In genomic region chr2:113965644-113966043, GRCh38 we compare ENCODE assay signal across 1 cellular context.
TF ChIP-seq lines count a peak whose summit lies in the region.

No MANE protein-coding gene starts in this region.

TF ChIP-seq in HepG2, 621 proteins besides CTCF, POLR2A, EP300 and RAD21 (continued from another document and continues in another):
- TF ChIP-seq, protein P1, sequence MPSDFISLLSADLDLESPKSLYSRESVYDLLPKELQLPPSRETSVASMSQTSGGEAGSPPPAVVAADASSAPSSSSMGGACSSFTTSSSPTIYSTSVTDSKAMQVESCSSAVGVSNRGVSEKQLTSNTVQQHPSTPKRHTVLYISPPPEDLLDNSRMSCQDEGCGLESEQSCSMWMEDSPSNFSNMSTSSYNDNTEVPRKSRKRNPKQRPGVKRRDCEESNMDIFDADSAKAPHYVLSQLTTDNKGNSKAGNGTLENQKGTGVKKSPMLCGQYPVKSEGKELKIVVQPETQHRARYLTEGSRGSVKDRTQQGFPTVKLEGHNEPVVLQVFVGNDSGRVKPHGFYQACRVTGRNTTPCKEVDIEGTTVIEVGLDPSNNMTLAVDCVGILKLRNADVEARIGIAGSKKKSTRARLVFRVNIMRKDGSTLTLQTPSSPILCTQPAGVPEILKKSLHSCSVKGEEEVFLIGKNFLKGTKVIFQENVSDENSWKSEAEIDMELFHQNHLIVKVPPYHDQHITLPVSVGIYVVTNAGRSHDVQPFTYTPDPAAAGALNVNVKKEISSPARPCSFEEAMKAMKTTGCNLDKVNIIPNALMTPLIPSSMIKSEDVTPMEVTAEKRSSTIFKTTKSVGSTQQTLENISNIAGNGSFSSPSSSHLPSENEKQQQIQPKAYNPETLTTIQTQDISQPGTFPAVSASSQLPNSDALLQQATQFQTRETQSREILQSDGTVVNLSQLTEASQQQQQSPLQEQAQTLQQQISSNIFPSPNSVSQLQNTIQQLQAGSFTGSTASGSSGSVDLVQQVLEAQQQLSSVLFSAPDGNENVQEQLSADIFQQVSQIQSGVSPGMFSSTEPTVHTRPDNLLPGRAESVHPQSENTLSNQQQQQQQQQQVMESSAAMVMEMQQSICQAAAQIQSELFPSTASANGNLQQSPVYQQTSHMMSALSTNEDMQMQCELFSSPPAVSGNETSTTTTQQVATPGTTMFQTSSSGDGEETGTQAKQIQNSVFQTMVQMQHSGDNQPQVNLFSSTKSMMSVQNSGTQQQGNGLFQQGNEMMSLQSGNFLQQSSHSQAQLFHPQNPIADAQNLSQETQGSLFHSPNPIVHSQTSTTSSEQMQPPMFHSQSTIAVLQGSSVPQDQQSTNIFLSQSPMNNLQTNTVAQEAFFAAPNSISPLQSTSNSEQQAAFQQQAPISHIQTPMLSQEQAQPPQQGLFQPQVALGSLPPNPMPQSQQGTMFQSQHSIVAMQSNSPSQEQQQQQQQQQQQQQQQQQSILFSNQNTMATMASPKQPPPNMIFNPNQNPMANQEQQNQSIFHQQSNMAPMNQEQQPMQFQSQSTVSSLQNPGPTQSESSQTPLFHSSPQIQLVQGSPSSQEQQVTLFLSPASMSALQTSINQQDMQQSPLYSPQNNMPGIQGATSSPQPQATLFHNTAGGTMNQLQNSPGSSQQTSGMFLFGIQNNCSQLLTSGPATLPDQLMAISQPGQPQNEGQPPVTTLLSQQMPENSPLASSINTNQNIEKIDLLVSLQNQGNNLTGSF (CRISPR knock-in tag; IDR thresholded peaks at IDR 0.05): no peak
- TF ChIP-seq MXD3 (CRISPR knock-in tag; IDR thresholded peaks at IDR 0.05): no peak
- no peak for TF ChIP-seq ZBTB38 (CRISPR knock-in tag; IDR thresholded peaks at IDR 0.05)
- peak; percentile 75; the same call in 1 of the 2 replicates for TF ChIP-seq HDAC2 (CRISPR knock-in tag; IDR thresholded peaks at IDR 0.05)
- no peak for TF ChIP-seq REL (CRISPR knock-in tag; conservative IDR thresholded peaks at IDR 0.05)
- 0 out of 2 replicates have a peak, but pooled peaks have one; percentile 31 for TF ChIP-seq KLF6 (CRISPR knock-in tag; IDR thresholded peaks at IDR 0.05)
- TF ChIP-seq TAF15 (IDR thresholded peaks at IDR 0.05; ENCODE audit: low read depth, low read length, poor library complexity, severe bottlenecking): no peak
- no peak for TF ChIP-seq AKAP8 (CRISPR knock-in tag; IDR thresholded peaks at IDR 0.05)
- TF ChIP-seq MED13 (CRISPR knock-in tag; IDR thresholded peaks at IDR 0.05): no peak
- TF ChIP-seq ZNF501 (CRISPR knock-in tag; IDR thresholded peaks at IDR 0.05): no peak
- TF ChIP-seq SNRNP70 (IDR thresholded peaks at IDR 0.05; ENCODE audit: low read depth, low read length): no peak
- no peak for TF ChIP-seq ZSCAN20 (CRISPR knock-in tag; IDR thresholded peaks at IDR 0.05; ENCODE audit: borderline replicate concordance)
- TF ChIP-seq ZNF747 (CRISPR knock-in tag; IDR thresholded peaks at IDR 0.05; ENCODE audit: borderline replicate concordance): no peak
- TF ChIP-seq U2AF1 (optimal IDR thresholded peaks at IDR 0.05; ENCODE audit: low read depth, low read length): no peak
- no peak for TF ChIP-seq CHCHD3 (CRISPR knock-in tag; IDR thresholded peaks at IDR 0.05)
- no peak for TF ChIP-seq ZNF224 (CRISPR knock-in tag; IDR thresholded peaks at IDR 0.05)
- TF ChIP-seq KLF12 (CRISPR knock-in tag; IDR thresholded peaks at IDR 0.05; ENCODE audit: borderline replicate concordance): no peak
- TF ChIP-seq SPEN (CRISPR knock-in tag; IDR thresholded peaks at IDR 0.05; ENCODE audit: low read depth): no peak
- no peak for TF ChIP-seq SALL2 (CRISPR knock-in tag; IDR thresholded peaks at IDR 0.05)
- TF ChIP-seq, protein P2, sequence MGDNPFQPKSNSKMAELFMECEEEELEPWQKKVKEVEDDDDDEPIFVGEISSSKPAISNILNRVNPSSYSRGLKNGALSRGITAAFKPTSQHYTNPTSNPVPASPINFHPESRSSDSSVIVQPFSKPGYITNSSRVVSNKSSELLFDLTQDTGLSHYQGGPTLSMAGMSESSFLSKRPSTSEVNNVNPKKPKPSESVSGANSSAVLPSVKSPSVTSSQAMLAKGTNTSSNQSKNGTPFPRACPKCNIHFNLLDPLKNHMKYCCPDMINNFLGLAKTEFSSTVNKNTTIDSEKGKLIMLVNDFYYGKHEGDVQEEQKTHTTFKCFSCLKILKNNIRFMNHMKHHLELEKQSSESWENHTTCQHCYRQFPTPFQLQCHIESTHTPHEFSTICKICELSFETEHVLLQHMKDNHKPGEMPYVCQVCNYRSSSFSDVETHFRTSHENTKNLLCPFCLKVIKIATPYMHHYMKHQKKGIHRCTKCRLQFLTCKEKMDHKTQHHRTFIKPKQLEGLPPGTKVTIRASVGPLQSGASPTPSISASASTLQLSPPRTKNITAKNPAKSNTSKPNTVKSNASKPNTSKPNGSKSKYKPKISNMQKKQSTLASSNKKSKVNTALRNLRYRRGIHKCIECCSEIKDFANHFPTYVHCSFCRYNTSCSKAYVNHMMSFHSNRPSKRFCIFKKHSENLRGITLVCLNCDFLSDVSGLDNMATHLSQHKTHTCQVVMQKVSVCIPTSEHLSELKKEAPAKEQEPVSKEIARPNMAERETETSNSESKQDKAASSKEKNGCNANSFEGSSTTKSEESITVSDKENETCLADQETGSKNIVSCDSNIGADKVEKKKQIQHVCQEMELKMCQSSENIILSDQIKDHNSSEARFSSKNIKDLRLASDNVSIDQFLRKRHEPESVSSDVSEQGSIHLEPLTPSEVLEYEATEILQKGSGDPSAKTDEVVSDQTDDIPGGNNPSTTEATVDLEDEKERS (CRISPR knock-in tag; IDR thresholded peaks at IDR 0.05): no peak
- TF ChIP-seq, protein P3, sequence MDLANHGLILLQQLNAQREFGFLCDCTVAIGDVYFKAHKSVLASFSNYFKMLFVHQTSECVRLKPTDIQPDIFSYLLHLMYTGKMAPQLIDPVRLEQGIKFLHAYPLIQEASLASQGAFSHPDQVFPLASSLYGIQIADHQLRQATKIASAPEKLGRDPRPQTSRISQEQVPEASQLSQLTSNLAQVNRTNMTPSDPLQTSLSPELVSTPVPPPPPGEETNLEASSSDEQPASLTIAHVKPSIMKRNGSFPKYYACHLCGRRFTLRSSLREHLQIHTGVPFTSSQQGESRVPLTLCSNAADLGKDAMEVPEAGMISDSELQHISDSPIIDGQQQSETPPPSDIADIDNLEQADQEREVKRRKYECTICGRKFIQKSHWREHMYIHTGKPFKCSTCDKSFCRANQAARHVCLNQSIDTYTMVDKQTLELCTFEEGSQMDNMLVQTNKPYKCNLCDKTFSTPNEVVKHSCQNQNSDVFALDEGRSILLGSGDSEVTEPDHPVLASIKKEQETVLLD (CRISPR knock-in tag; IDR thresholded peaks at IDR 0.05; ENCODE audit: low read depth): no peak
- peak; percentile 73 for TF ChIP-seq MIXL1 (CRISPR knock-in tag; IDR thresholded peaks at IDR 0.05)
- peak; percentile 57 for TF ChIP-seq THAP11 (CRISPR knock-in tag; IDR thresholded peaks at IDR 0.05)
- TF ChIP-seq HMGA1 (CRISPR knock-in tag; conservative IDR thresholded peaks at IDR 0.05): no peak
- TF ChIP-seq ZNF615 (CRISPR knock-in tag; IDR thresholded peaks at IDR 0.05; ENCODE audit: borderline replicate concordance): no peak
- TF ChIP-seq KMT2B (CRISPR knock-in tag; IDR thresholded peaks at IDR 0.05): no peak
- no peak for TF ChIP-seq NCOA5 (CRISPR knock-in tag; IDR thresholded peaks at IDR 0.05)
- no peak for TF ChIP-seq BHLHE40 (IDR thresholded peaks at IDR 0.05; ENCODE audit: low read length)
- 0 out of 2 replicates have a peak, but pooled peaks have one; percentile 40 for TF ChIP-seq MIER2 (CRISPR knock-in tag; IDR thresholded peaks at IDR 0.05)
- peak; percentile 66 for TF ChIP-seq CEBPG (CRISPR knock-in tag; IDR thresholded peaks at IDR 0.05)
- no peak for TF ChIP-seq PCBP1 (IDR thresholded peaks at IDR 0.05; ENCODE audit: borderline replicate concordance, low read depth, low read length)
- TF ChIP-seq TCF7 (IDR thresholded peaks at IDR 0.05; ENCODE audit: low read depth): no peak
- TF ChIP-seq, protein P4, sequence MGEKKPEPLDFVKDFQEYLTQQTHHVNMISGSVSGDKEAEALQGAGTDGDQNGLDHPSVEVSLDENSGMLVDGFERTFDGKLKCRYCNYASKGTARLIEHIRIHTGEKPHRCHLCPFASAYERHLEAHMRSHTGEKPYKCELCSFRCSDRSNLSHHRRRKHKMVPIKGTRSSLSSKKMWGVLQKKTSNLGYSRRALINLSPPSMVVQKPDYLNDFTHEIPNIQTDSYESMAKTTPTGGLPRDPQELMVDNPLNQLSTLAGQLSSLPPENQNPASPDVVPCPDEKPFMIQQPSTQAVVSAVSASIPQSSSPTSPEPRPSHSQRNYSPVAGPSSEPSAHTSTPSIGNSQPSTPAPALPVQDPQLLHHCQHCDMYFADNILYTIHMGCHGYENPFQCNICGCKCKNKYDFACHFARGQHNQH (CRISPR knock-in tag; IDR thresholded peaks at IDR 0.05): peak; percentile 36; the same call in 1 of the 2 replicates
- TF ChIP-seq HDAC6 (IDR thresholded peaks at IDR 0.05; ENCODE audit: low read depth, low read length): no peak
- no peak for TF ChIP-seq ZNF790 (CRISPR knock-in tag; IDR thresholded peaks at IDR 0.05; ENCODE audit: borderline replicate concordance)
- TF ChIP-seq ZNF367 (CRISPR knock-in tag; IDR thresholded peaks at IDR 0.05; ENCODE audit: borderline replicate concordance): no peak
- no peak for TF ChIP-seq ZNF619 (CRISPR knock-in tag; IDR thresholded peaks at IDR 0.05)
- TF ChIP-seq HINFP (CRISPR knock-in tag; IDR thresholded peaks at IDR 0.05; ENCODE audit: low read depth): no peak
- no peak for TF ChIP-seq NFE2L2 (IDR thresholded peaks at IDR 0.05; ENCODE audit: low read length)
- TF ChIP-seq FLYWCH1 (CRISPR knock-in tag; IDR thresholded peaks at IDR 0.05): no peak
- no peak for TF ChIP-seq MBNL3 (CRISPR knock-in tag; conservative IDR thresholded peaks at IDR 0.05)
- TF ChIP-seq ZNF430 (CRISPR knock-in tag; IDR thresholded peaks at IDR 0.05): no peak
- TF ChIP-seq ZFX (CRISPR knock-in tag; IDR thresholded peaks at IDR 0.05; ENCODE audit: low read depth): peak; percentile 78
- TF ChIP-seq ZNF749 (CRISPR knock-in tag; IDR thresholded peaks at IDR 0.05; ENCODE audit: borderline replicate concordance): peak; percentile 55; the same call in 1 of the 2 replicates
- TF ChIP-seq EED (CRISPR knock-in tag; IDR thresholded peaks at IDR 0.05): no peak
- TF ChIP-seq TCF12 (IDR thresholded peaks at IDR 0.05): no peak
- no peak for TF ChIP-seq TCF12 (CRISPR knock-in tag; IDR thresholded peaks at IDR 0.05)
- TF ChIP-seq FIP1L1 (IDR thresholded peaks at IDR 0.05; ENCODE audit: borderline replicate concordance, insufficient read depth, low read depth, low read length): no peak
- no peak for TF ChIP-seq ZBTB14 (CRISPR knock-in tag; IDR thresholded peaks at IDR 0.05)
- TF ChIP-seq FOXP1 (IDR thresholded peaks at IDR 0.05): no peak
- no peak for TF ChIP-seq FOXP1 (CRISPR knock-in tag; IDR thresholded peaks at IDR 0.05)
- TF ChIP-seq HOXA9 (CRISPR knock-in tag; IDR thresholded peaks at IDR 0.05; ENCODE audit: borderline replicate concordance): no peak
- 0 out of 2 replicates have a peak, but pooled peaks have one; percentile 22 for TF ChIP-seq ISL2 (CRISPR knock-in tag; IDR thresholded peaks at IDR 0.05)
- TF ChIP-seq KAT8 (CRISPR knock-in tag; IDR thresholded peaks at IDR 0.05): no peak
- TF ChIP-seq, protein P5, sequence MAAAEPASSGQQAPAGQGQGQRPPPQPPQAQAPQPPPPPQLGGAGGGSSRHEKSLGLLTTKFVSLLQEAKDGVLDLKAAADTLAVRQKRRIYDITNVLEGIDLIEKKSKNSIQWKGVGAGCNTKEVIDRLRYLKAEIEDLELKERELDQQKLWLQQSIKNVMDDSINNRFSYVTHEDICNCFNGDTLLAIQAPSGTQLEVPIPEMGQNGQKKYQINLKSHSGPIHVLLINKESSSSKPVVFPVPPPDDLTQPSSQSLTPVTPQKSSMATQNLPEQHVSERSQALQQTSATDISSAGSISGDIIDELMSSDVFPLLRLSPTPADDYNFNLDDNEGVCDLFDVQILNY (CRISPR knock-in tag; conservative IDR thresholded peaks at IDR 0.05): no peak
- no peak; the same call in 1 of the 2 replicates for TF ChIP-seq ZNF878 (CRISPR knock-in tag; IDR thresholded peaks at IDR 0.05)
- TF ChIP-seq, protein P6, sequence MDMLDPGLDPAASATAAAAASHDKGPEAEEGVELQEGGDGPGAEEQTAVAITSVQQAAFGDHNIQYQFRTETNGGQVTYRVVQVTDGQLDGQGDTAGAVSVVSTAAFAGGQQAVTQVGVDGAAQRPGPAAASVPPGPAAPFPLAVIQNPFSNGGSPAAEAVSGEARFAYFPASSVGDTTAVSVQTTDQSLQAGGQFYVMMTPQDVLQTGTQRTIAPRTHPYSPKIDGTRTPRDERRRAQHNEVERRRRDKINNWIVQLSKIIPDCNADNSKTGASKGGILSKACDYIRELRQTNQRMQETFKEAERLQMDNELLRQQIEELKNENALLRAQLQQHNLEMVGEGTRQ (IDR thresholded peaks at IDR 0.05; ENCODE audit: low read depth, low read length): no peak
- TF ChIP-seq, protein P6 (CRISPR knock-in tag; IDR thresholded peaks at IDR 0.05; ENCODE audit: borderline replicate concordance): no peak
- no peak for TF ChIP-seq RELA (CRISPR knock-in tag; IDR thresholded peaks at IDR 0.05)
- TF ChIP-seq ZNF543 (CRISPR knock-in tag; IDR thresholded peaks at IDR 0.05): no peak
- no peak for TF ChIP-seq ZNF83 (CRISPR knock-in tag; IDR thresholded peaks at IDR 0.05; ENCODE audit: borderline replicate concordance)
